In the genomic region with DNA sequence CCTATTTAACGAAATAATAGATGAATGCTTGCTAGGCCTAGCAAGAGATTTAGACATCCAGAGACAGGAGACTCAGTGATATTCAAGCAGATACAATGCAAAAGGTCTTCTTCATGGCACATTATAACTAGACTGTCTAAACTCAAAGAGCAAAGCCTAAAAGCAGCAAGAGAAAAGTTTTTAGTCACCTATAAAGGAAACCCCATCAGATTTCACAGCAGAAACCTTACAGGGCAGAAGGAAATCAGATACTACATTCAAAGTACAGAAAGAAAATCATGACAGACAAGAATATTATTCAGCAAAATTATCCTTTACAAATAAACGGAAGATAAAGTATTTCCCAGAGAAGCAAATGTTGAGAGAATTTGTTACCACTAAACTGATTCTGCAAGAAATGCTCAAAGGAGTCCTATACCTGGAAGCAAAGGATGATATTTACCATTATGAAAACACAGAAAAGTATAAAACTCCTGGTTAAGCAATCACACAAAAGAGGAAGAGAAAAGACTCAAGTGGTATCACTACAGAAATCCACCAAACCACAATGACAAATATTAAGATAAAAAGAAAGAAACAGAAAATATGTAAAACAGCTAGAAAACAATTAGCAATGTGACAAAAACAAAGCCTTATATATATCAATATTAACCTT, we compare ENCODE assay signal across 17 cellular contexts.
DNase-seq lines count a peak whose midpoint lies in the region; ATAC-seq and TF ChIP-seq lines count a peak whose summit lies in the region.
"Had no signal": no experiment of that assay in that cellular context is flagged by ENCODE, and none has a peak within 500 bp of the region (broad histone marks: within the 10 kb centered on the region; RNA-seq: fewer than 3 reads in every experiment).

No MANE protein-coding gene starts in this region.

- no peaks in the 10 kb centered on the region for H3K27me3 ChIP-seq in uterus

- H3K27ac ChIP-seq in uterus, result no peak overlapping the region
- H3K27ac ChIP-seq: HL-60 had no signal

- intact Hi-C loops in uterus (cut with DNase I; ENCODE audit: low total_unique reads), result no loop called here

- H3K36me3 ChIP-seq in uterus, result no peaks in the 10 kb centered on the region

- no peaks in the 10 kb centered on the region for H3K4me1 ChIP-seq in uterus

- TF ChIP-seq POLR2A in uterus (IDR thresholded peaks at IDR 0.05), result no peak

- DNase-seq in DMS53 (lab: John Stamatoyannopoulos, UW), result no peak
- DNase-seq in EL, result no peak
- DNase-seq in iPS-NIHi11 (ENCODE audit: low spot score), result no peak
- DNase-seq in uterus, result no peak
- DNase-seq: activated effector memory CD4-positive, alpha-beta T cell treated with Interleukin-2 at 50 U/mL for 16 hours; NCI-H2081; NCI-H774; nucleus accumbens; SHP77; stimulated activated CD4-positive, alpha-beta T cell treated with anti-CD3 and anti-CD28 coated beads, Interleukin-4, amount 100 ng/mL, for 24 hours had no signal

- ATAC-seq in GM18520 (IDR thresholded peaks at IDR 0.05; ENCODE audit: unreplicated experiment) (peak; percentile 79), GM21447 (IDR thresholded peaks at IDR 0.05; ENCODE audit: unreplicated experiment) (peak; percentile 51), HG03045 (IDR thresholded peaks at IDR 0.05; ENCODE audit: unreplicated experiment) (peak; percentile 60), HG03575 (IDR thresholded peaks at IDR 0.05; ENCODE audit: extremely low read depth, insufficient number of reproducible peaks, low FRiP score, unreplicated experiment) (peak; percentile 58)
- ATAC-seq: sciatic nerve; stimulated activated memory B cell treated with anti-CD40 and anti-IgM and Interleukin-4, amounts not matched to agents 10 μg/mL and 1 μg/mL and 100 μg/mL, for 72 hours had no signal

- H3K4me3 ChIP-seq in uterus, result no peak overlapping the region

- no peak for TF ChIP-seq CTCF in uterus (IDR thresholded peaks at IDR 0.05)

- H3K9me3 ChIP-seq in uterus, result no peaks in the 10 kb centered on the region
